In genomic region chrX:118526149-118526548, GRCh38 we compare ENCODE assay signal across 11 cellular contexts. TPM values are rescaled to one million over a fixed set of nuclear protein-coding genes. Genes with fewer than 3 reads are reported as not detected.
A peak's percentile ranks its signal among the peaks of the same experiment; 100 is the strongest.
DNase-seq lines count a peak whose midpoint lies in the region; ATAC-seq and TF ChIP-seq lines count a peak whose summit lies in the region.
"Had no signal": no experiment of that assay in that cellular context is flagged by ENCODE, and none has a peak within 500 bp of the region (broad histone marks: within the 10 kb centered on the region; RNA-seq: fewer than 3 reads in every experiment).

No MANE protein-coding gene starts in this region.

- TF ChIP-seq CTCF in activated CD8-positive, alpha-beta T cell treated with anti-CD3 and anti-CD28 coated beads for 36 hours (IDR thresholded peaks at IDR 0.05), result no peak

- CTCF ChIA-PET in activated naive CD4-positive, alpha-beta T cell treated with anti-CD3 and anti-CD28 coated beads for 36 hours (lab: Charles Lee), result no interaction called here
- CTCF ChIA-PET in activated CD8-positive, alpha-beta T cell treated with anti-CD3 and anti-CD28 coated beads for 36 hours (lab: Charles Lee), result no interaction called here

- no peaks in the 10 kb centered on the region for H3K36me3 Mint-ChIP-seq in activated naive CD4-positive, alpha-beta T cell treated with anti-CD3 and anti-CD28 coated beads for 36 hours (ENCODE audit: low read depth)
- H3K36me3 Mint-ChIP-seq in activated CD8-positive, alpha-beta T cell treated with anti-CD3 and anti-CD28 coated beads for 36 hours (ENCODE audit: low read depth), result peaks cover 17% of the 10 kb centered on the region
- no peaks in the 10 kb centered on the region for H3K36me3 Mint-ChIP-seq in immature natural killer cell

- no peak for TF ChIP-seq POLR2A in erythroblast (IDR thresholded peaks at IDR 0.05; ENCODE audit: low read length)

- no peaks in the 10 kb centered on the region for H3K27me3 Mint-ChIP-seq in activated naive CD4-positive, alpha-beta T cell treated with anti-CD3 and anti-CD28 coated beads for 36 hours (ENCODE audit: low read depth)
- no peaks in the 10 kb centered on the region for H3K27me3 Mint-ChIP-seq in activated CD8-positive, alpha-beta T cell treated with anti-CD3 and anti-CD28 coated beads for 36 hours
- peaks cover 0 to 3% (median 0%) of the 10 kb centered on the region in 3 donors for H3K27me3 Mint-ChIP-seq in immature natural killer cell (ENCODE audit: low read depth in 3 of 3)
- no peaks in the 10 kb centered on the region for H3K27me3 Mint-ChIP-seq in stimulated activated naive CD8-positive, alpha-beta T cell treated with anti-CD3 and anti-CD28 coated beads, Interleukin-15, amount 100 ng/mL, for 72 hours

- H3K9me3 Mint-ChIP-seq in activated naive CD4-positive, alpha-beta T cell treated with anti-CD3 and anti-CD28 coated beads for 36 hours, result no peaks in the 10 kb centered on the region
- H3K9me3 Mint-ChIP-seq in activated CD8-positive, alpha-beta T cell treated with anti-CD3 and anti-CD28 coated beads for 36 hours, result no peaks in the 10 kb centered on the region
- no peaks in the 10 kb centered on the region for H3K9me3 Mint-ChIP-seq in immature natural killer cell
- no peaks in the 10 kb centered on the region for H3K9me3 Mint-ChIP-seq in stimulated activated naive CD8-positive, alpha-beta T cell treated with anti-CD3 and anti-CD28 coated beads, Interleukin-15, amount 100 ng/mL, for 72 hours

- intact Hi-C loops in activated naive CD4-positive, alpha-beta T cell treated with anti-CD3 and anti-CD28 coated beads for 36 hours (cut with micrococcal nuclease), result no loop called here
- intact Hi-C loops in activated CD8-positive, alpha-beta T cell treated with anti-CD3 and anti-CD28 coated beads for 36 hours (cut with micrococcal nuclease), result no loop called here

- peak overlapping the region; percentile 91 for H3K27ac Mint-ChIP-seq in activated naive CD4-positive, alpha-beta T cell treated with anti-CD3 and anti-CD28 coated beads for 36 hours
- peak overlapping the region; percentile 97 for H3K27ac Mint-ChIP-seq in activated CD8-positive, alpha-beta T cell treated with anti-CD3 and anti-CD28 coated beads for 36 hours
- peak overlapping the region; percentile 88 to 97 (median 94) for H3K27ac Mint-ChIP-seq in immature natural killer cell
- peak overlapping the region in 1 of 2 donors; percentile 67 for H3K27ac Mint-ChIP-seq in stimulated activated naive CD8-positive, alpha-beta T cell treated with anti-CD3 and anti-CD28 coated beads, Interleukin-15, amount 100 ng/mL, for 72 hours

- H3K4me3 Mint-ChIP-seq in activated naive CD4-positive, alpha-beta T cell treated with anti-CD3 and anti-CD28 coated beads for 36 hours, result no peak overlapping the region
- H3K4me3 Mint-ChIP-seq in activated CD8-positive, alpha-beta T cell treated with anti-CD3 and anti-CD28 coated beads for 36 hours, result no peak overlapping the region
- H3K4me3 Mint-ChIP-seq in immature natural killer cell, result peak overlapping the region in 4 of 5 donors; percentile 5 to 41 (median 12)
- H3K4me3 Mint-ChIP-seq in stimulated activated naive CD8-positive, alpha-beta T cell treated with anti-CD3 and anti-CD28 coated beads, Interleukin-15, amount 100 ng/mL, for 72 hours, result peak overlapping the region; percentile 48 to 58

- no peak for DNase-seq in activated naive CD4-positive, alpha-beta T cell treated with anti-CD3 and anti-CD28 coated beads for 36 hours
- no peak for DNase-seq in activated naive CD4-positive, alpha-beta T cell treated with Interleukin-2 at 50 U/mL for 16 hours
- no peak for DNase-seq in activated CD8-positive, alpha-beta T cell treated with anti-CD3 and anti-CD28 coated beads for 36 hours
- DNase-seq in immature natural killer cell, result no peak
- DNase-seq in stimulated activated naive CD8-positive, alpha-beta T cell treated with anti-CD3 and anti-CD28 coated beads, Interleukin-15, amount 100 ng/mL, for 72 hours, result no peak
- no peak for DNase-seq in C1 segment of cervical spinal cord (lab: John Stamatoyannopoulos, UW)
- DNase-seq in erythroblast (lab: John Stamatoyannopoulos, UW), result no peak
- DNase-seq: Kasumi-1, NCI-H2081 treated with DMSO at 0.1 percent for 48 hours, small intestine had no signal

- no peak for ATAC-seq in activated CD8-positive, alpha-beta T cell treated with anti-CD3 and anti-CD28 coated beads for 36 hours
- peak; percentile 34 for ATAC-seq in stimulated activated naive CD8-positive, alpha-beta T cell treated with anti-CD3 and anti-CD28 coated beads, Interleukin-15, amount 100 ng/mL, for 72 hours
- ATAC-seq in GM18861 (IDR thresholded peaks at IDR 0.05; ENCODE audit: unreplicated experiment), result no peak

- peaks cover 79% of the 10 kb centered on the region for H3K4me1 Mint-ChIP-seq in activated naive CD4-positive, alpha-beta T cell treated with anti-CD3 and anti-CD28 coated beads for 36 hours (ENCODE audit: low read depth)
- peaks cover 75% of the 10 kb centered on the region for H3K4me1 Mint-ChIP-seq in activated CD8-positive, alpha-beta T cell treated with anti-CD3 and anti-CD28 coated beads for 36 hours (ENCODE audit: low read depth)
- peaks cover 77 to 89% of the 10 kb centered on the region in 2 donors for H3K4me1 Mint-ChIP-seq in immature natural killer cell
- peaks cover 79% of the 10 kb centered on the region for H3K4me1 Mint-ChIP-seq in stimulated activated naive CD8-positive, alpha-beta T cell treated with anti-CD3 and anti-CD28 coated beads, Interleukin-15, amount 100 ng/mL, for 72 hours

- POLR2A ChIA-PET in activated CD8-positive, alpha-beta T cell treated with anti-CD3 and anti-CD28 coated beads for 36 hours (lab: Charles Lee), result no interaction called here

RNA-seq across cellular contexts. Expression of gene DOCK11, which starts 30.5 kb away (rescaled TPM):
- 10 to 100 TPM; 32.8 to 34.8 TPM for total RNA-seq in activated naive CD4-positive, alpha-beta T cell treated with anti-CD3 and anti-CD28 coated beads for 36 hours
- total RNA-seq in activated CD8-positive, alpha-beta T cell treated with anti-CD3 and anti-CD28 coated beads for 36 hours, result 10 to 100 TPM; 45.1 to 49.5 TPM
- polyA plus RNA-seq in immature natural killer cell, result 10 to 100 TPM; 27.9 to 48.8 (median 28.9) TPM

Comparison
In these comparisons a context has a peak if more than half of its experiments do, and no peak if none do; other contexts are left out.
1. H3K4me3 Mint-ChIP-seq: peak in immature natural killer cell (4 of 5) and stimulated activated naive CD8-positive, alpha-beta T cell treated with anti-CD3 and anti-CD28 coated beads, Interleukin-15, amount 100 ng/mL, for 72 hours (2 of 2); none in activated naive CD4-positive, alpha-beta T cell treated with anti-CD3 and anti-CD28 coated beads for 36 hours (single experiment) and activated CD8-positive, alpha-beta T cell treated with anti-CD3 and anti-CD28 coated beads for 36 hours (single experiment).